ENCODE assay signal across 8 cellular contexts in genomic region chr6:99588618-99589289, GRCh38. TPM values are rescaled to one million over a fixed set of nuclear protein-coding genes. Genes with fewer than 3 reads are reported as not detected.
A peak's percentile ranks its signal among the peaks of the same experiment; 100 is the strongest.
DNase-seq lines count a peak whose midpoint lies in the region; ATAC-seq and TF ChIP-seq lines count a peak whose summit lies in the region.

No MANE protein-coding gene starts in this region.

- no peaks in the 10 kb centered on the region for H3K9me3 Mint-ChIP-seq in activated naive CD8-positive, alpha-beta T cell treated with anti-CD3 and anti-CD28 coated beads for 36 hours

- intact Hi-C loops in left ventricle myocardium superior (cut with micrococcal nuclease) = loop anchor here (10.0 kb wide), 1 partner anchor 156 kb away; no protein-coding TSS in a partner anchor

- no peaks in the 10 kb centered on the region for H3K36me3 ChIP-seq in rectal smooth muscle tissue (ENCODE audit: control insufficient read depth, insufficient read depth, low read length)

- peak; percentile 69 for TF ChIP-seq CTCF in LNCAP (IDR thresholded peaks at IDR 0.05)

- ATAC-seq in left ventricle myocardium superior = peak; percentile 98

- peak overlapping the region; percentile 66 for H3K4me3 ChIP-seq in rectal smooth muscle tissue (ENCODE audit: low read length)

- H3K27ac ChIP-seq in rectal smooth muscle tissue (ENCODE audit: low read depth, low read length) = no peak overlapping the region

- peak overlapping the region; percentile 77 for H3K4me3 Mint-ChIP-seq in activated naive CD8-positive, alpha-beta T cell treated with anti-CD3 and anti-CD28 coated beads for 36 hours

- peaks cover 78% of the 10 kb centered on the region for H3K27me3 Mint-ChIP-seq in activated naive CD8-positive, alpha-beta T cell treated with anti-CD3 and anti-CD28 coated beads for 36 hours

- peaks cover 4% of the 10 kb centered on the region for H3K4me1 ChIP-seq in rectal smooth muscle tissue (ENCODE audit: control insufficient read depth, insufficient read depth, low read length)

- DNase-seq in GM03348 (ENCODE audit: low spot score) (peak; percentile 77), GOT3 (lab: John Stamatoyannopoulos, UW) (peak; percentile 21), SIG-M5 (lab: John Stamatoyannopoulos, UW) (peak; percentile 16), left ventricle myocardium superior (peak; percentile 75), NK-92 (lab: John Stamatoyannopoulos, UW; ENCODE audit: unreplicated experiment) (no peak)
- peak; percentile 76 for DNase-seq in activated naive CD8-positive, alpha-beta T cell treated with anti-CD3 and anti-CD28 coated beads for 36 hours

- H3K36me3 Mint-ChIP-seq in activated naive CD8-positive, alpha-beta T cell treated with anti-CD3 and anti-CD28 coated beads for 36 hours = no peaks in the 10 kb centered on the region

- H3K27ac Mint-ChIP-seq in activated naive CD8-positive, alpha-beta T cell treated with anti-CD3 and anti-CD28 coated beads for 36 hours = no peak overlapping the region

- H3K27me3 ChIP-seq in rectal smooth muscle tissue (ENCODE audit: control insufficient read depth, insufficient read depth, low read length) = peaks cover 27% of the 10 kb centered on the region

- peaks cover 19% of the 10 kb centered on the region for H3K4me1 Mint-ChIP-seq in activated naive CD8-positive, alpha-beta T cell treated with anti-CD3 and anti-CD28 coated beads for 36 hours

- no peak overlapping the region for H3K9ac ChIP-seq in rectal smooth muscle tissue (ENCODE audit: low read length)

RNA-seq across cellular contexts. Expression of gene PRDM13, which starts 17.9 kb away (rescaled TPM):
- total RNA-seq in activated naive CD8-positive, alpha-beta T cell treated with anti-CD3 and anti-CD28 coated beads for 36 hours = under 1 TPM in 1 of 2 experiments, not detected in 1; 0.10 TPM
- total RNA-seq in left ventricle myocardium superior = not detected

RNA-seq across cellular contexts. Expression of gene CCNC, which starts 20.3 kb away (rescaled TPM):
- 10 to 100 TPM; 77.3 to 80.5 TPM for total RNA-seq in activated naive CD8-positive, alpha-beta T cell treated with anti-CD3 and anti-CD28 coated beads for 36 hours
- 16.9 TPM for total RNA-seq in left ventricle myocardium superior
